ENCODE assay signal across 9 cellular contexts in the genomic region with DNA sequence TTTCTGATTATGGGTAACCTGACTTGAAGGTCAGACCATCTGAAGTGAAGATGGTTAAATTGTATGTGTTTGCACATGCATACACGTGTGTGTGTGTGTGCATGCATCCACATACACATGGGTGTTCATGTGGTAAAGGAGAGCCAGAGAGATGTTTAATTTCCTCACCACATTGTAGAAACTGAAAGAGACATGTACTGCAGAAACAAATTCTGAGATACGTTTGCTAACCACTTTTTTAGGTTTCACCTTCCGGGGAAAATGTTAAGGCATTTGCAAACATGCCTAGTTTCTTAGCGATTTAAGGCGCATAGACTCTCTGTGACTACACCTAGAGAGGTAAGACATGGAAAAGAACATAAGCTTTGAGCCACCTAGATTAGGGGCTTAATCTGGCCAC.
DNase-seq lines count a peak whose midpoint lies in the region; ATAC-seq and TF ChIP-seq lines count a peak whose summit lies in the region.
"Had no signal": no experiment of that assay in that cellular context is flagged by ENCODE, and none has a peak within 500 bp of the region (broad histone marks: within the 10 kb centered on the region; RNA-seq: fewer than 3 reads in every experiment).

No MANE protein-coding gene starts in this region.

- DNase-seq in mesothelial cell of epicardium (ENCODE audit: low spot score in 2 of 2, unreplicated experiment in 2 of 2) (no peak), NCI-H2081 (lab: John Stamatoyannopoulos, UW) (no peak), hypothalamus (lab: John Stamatoyannopoulos, UW) (no peak), sciatic nerve (ENCODE audit: low spot score) (no peak)
- DNase-seq: activated CD8-positive, alpha-beta memory T cell treated with anti-CD3 and anti-CD28 coated beads for 24 hours; naive B cell had no signal

- peaks cover 10% of the 10 kb centered on the region for H3K36me3 Mint-ChIP-seq in mesothelial cell of epicardium
- H3K36me3 Mint-ChIP-seq: naive B cell had no signal

- H3K27ac Mint-ChIP-seq in mesothelial cell of epicardium = peak overlapping the region; percentile 41

- peaks cover 9% of the 10 kb centered on the region for H3K9me3 Mint-ChIP-seq in mesothelial cell of epicardium

- ATAC-seq in GM18867 (IDR thresholded peaks at IDR 0.05; ENCODE audit: unreplicated experiment) (peak; percentile 90), GM21526 (IDR thresholded peaks at IDR 0.05; ENCODE audit: low FRiP score, unreplicated experiment) (peak; percentile 80), HG03521 (IDR thresholded peaks at IDR 0.05; ENCODE audit: unreplicated experiment) (peak; percentile 56), sciatic nerve (no peak)

- H3K27me3 Mint-ChIP-seq in mesothelial cell of epicardium (ENCODE audit: low read depth) = no peaks in the 10 kb centered on the region
- H3K27me3 Mint-ChIP-seq: naive B cell had no signal

- no peak for TF ChIP-seq CTCF in mesothelial cell of epicardium (IDR thresholded peaks at IDR 0.05; ENCODE audit: unreplicated experiment)

- peaks cover 50% of the 10 kb centered on the region for H3K4me1 Mint-ChIP-seq in mesothelial cell of epicardium

- no peak overlapping the region for H3K4me3 Mint-ChIP-seq in mesothelial cell of epicardium
- H3K4me3 Mint-ChIP-seq: naive B cell had no signal

- intact Hi-C loops in sciatic nerve (cut with DNase I) = no loop called here
